In the genomic region with DNA sequence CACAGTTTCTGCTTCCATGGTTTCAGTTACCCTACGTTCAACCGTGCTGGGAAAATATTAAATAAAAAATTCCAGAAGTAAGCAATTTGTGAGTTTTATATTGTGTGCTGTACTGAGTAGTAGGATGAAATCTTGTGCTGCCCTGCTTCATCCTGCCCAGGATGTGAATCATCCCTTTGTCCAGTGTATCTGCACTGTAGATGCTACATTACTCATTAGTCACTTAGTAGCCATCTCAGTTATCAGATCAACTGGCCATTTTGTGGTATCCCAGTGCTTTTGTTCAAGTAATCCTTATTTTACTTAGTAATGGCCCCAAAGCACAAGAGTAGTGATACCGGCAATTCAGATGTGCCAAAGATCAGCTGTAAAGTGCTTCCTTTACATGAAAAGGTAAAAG, we compare ENCODE assay signal across 12 cellular contexts.
DNase-seq lines count a peak whose midpoint lies in the region; ATAC-seq and TF ChIP-seq lines count a peak whose summit lies in the region.
"Had no signal": no experiment of that assay in that cellular context is flagged by ENCODE, and none has a peak within 500 bp of the region (broad histone marks: within the 10 kb centered on the region; RNA-seq: fewer than 3 reads in every experiment).

No MANE protein-coding gene starts in this region.

- peaks cover 0 to 3% (median 0%) of the 10 kb centered on the region in 7 donors for H3K27me3 ChIP-seq in spleen (replicated peaks in 1 of 7)
- H3K27me3 ChIP-seq: tibial nerve had no signal

- H3K4me3 ChIP-seq in spleen: no peak overlapping the region
- H3K4me3 ChIP-seq: tibial nerve had no signal

- no peak for TF ChIP-seq CTCF in spleen (IDR thresholded peaks at IDR 0.05 in 8 of 11, conservative IDR thresholded peaks at IDR 0.05 in 3 of 11)

- H3K27ac ChIP-seq in caudate nucleus (ENCODE audit: low read depth, low read length): no peak overlapping the region
- no peak overlapping the region for H3K27ac ChIP-seq in spleen
- H3K27ac ChIP-seq: tibial nerve had no signal

- no peaks in the 10 kb centered on the region for H3K36me3 ChIP-seq in spleen
- H3K36me3 ChIP-seq: tibial nerve had no signal

- no peak for TF ChIP-seq POLR2A in spleen (IDR thresholded peaks at IDR 0.05)

- DNase-seq in GM04504 (ENCODE audit: low read depth) (peak; percentile 55), fibroblast of gingiva (ENCODE audit: low read depth) (peak; percentile 45), renal cortical epithelial cell (ENCODE audit: low read depth) (peak; percentile 89), T-helper 1 cell (no peak), caudate nucleus (lab: John Stamatoyannopoulos, UW) (no peak), spleen (no peak)
- DNase-seq: mesendoderm, NCI-H1694, T-helper 9 cell had no signal

- intact Hi-C loops in spleen (cut with DNase I; ENCODE audit: low total_unique reads): no loop called here

- peaks cover 0 to 6% (median 2%) of the 10 kb centered on the region in 6 donors for H3K4me1 ChIP-seq in spleen

- WGBS in spleen, 5 donors: 86 to 99% (median 93%) methylated on average over 3 of the region's 3 CpGs

- H3K9me3 ChIP-seq in spleen: peaks cover 0 to 3% (median 0%) of the 10 kb centered on the region in 8 donors
- H3K9me3 ChIP-seq: tibial nerve had no signal

- ATAC-seq in SK-N-SH treated with all-trans-retinoic acid at 6 μM for 48 hours (peak; percentile 95), HG03469 (IDR thresholded peaks at IDR 0.05; ENCODE audit: unreplicated experiment) (no peak)

TF ChIP-seq in SK-N-SH treated with all-trans-retinoic acid at 6 μM for 48 hours, 23 proteins besides CTCF, POLR2A, EP300 and RAD21:
- TF ChIP-seq ZNF565 (CRISPR knock-in tag; conservative IDR thresholded peaks at IDR 0.05; ENCODE audit: low read depth): no peak
- peak; percentile 65 for TF ChIP-seq ISL1 (CRISPR knock-in tag; IDR thresholded peaks at IDR 0.05)
- no peak for TF ChIP-seq SNAI2 (CRISPR knock-in tag; IDR thresholded peaks at IDR 0.05)
- TF ChIP-seq ZFP3 (CRISPR knock-in tag; IDR thresholded peaks at IDR 0.05): peak; percentile 50; the same call in 1 of the 2 replicates
- TF ChIP-seq, protein P1, sequence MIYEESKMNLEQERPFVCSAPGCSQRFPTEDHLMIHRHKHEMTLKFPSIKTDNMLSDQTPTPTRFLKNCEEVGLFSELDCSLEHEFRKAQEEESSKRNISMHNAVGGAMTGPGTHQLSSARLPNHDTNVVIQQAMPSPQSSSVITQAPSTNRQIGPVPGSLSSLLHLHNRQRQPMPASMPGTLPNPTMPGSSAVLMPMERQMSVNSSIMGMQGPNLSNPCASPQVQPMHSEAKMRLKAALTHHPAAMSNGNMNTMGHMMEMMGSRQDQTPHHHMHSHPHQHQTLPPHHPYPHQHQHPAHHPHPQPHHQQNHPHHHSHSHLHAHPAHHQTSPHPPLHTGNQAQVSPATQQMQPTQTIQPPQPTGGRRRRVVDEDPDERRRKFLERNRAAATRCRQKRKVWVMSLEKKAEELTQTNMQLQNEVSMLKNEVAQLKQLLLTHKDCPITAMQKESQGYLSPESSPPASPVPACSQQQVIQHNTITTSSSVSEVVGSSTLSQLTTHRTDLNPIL (CRISPR knock-in tag; IDR thresholded peaks at IDR 0.05; ENCODE audit: low read depth): no peak

Comparison
In these comparisons a context has a peak if more than half of its experiments do, and no peak if none do; other contexts are left out.
1. DNase-seq: peak in GM04504 (single experiment), fibroblast of gingiva (single experiment) and renal cortical epithelial cell (single experiment); none in T-helper 1 cell (0 of 5), caudate nucleus (0 of 61) and spleen (single experiment).